Comparison of ENCODE assay signal across 8 cellular contexts in genomic region chr17:75525806-75526554, GRCh38. TPM values are rescaled to one million over a fixed set of nuclear protein-coding genes. Genes with fewer than 3 reads are reported as not detected.
DNase-seq lines count a peak whose midpoint lies in the region; ATAC-seq and TF ChIP-seq lines count a peak whose summit lies in the region.

No MANE protein-coding gene starts in this region.

- H3K4me1 ChIP-seq in HUES48 (ENCODE audit: control insufficient read depth, insufficient read depth, low read length), result peaks cover 4% of the 10 kb centered on the region; the same call in 1 of the 2 replicates

- peaks cover 4% of the 10 kb centered on the region; the same call in 1 of the 2 replicates for H3K27me3 ChIP-seq in HUES48 (ENCODE audit: control insufficient read depth, insufficient read depth, low read length)

- H3K4me1 Mint-ChIP-seq in mesothelial cell of epicardium, result peaks cover 9% of the 10 kb centered on the region

- no peaks in the 10 kb centered on the region for H3K9me3 Mint-ChIP-seq in mesothelial cell of epicardium

- H3K9me3 ChIP-seq in HUES48 (ENCODE audit: control insufficient read depth, insufficient read depth, low read length), result no peaks in the 10 kb centered on the region

- H3K27ac ChIP-seq in HUES48 (ENCODE audit: low read depth, low read length), result peak overlapping the region; percentile 55

- peak overlapping the region; percentile 56 for H3K27ac Mint-ChIP-seq in mesothelial cell of epicardium

- no peak for TF ChIP-seq CTCF in mesothelial cell of epicardium (IDR thresholded peaks at IDR 0.05; ENCODE audit: unreplicated experiment)

- H3K9ac ChIP-seq in HUES48 (ENCODE audit: low read depth, low read length), result peak overlapping the region; percentile 16; the same call in 1 of the 2 replicates

- DNase-seq in T47D (ENCODE audit: low read depth in 1 of 2, low spot score in 1 of 2) (peak; percentile 51 to 68), mesothelial cell of epicardium (ENCODE audit: low spot score in 2 of 2, unreplicated experiment in 2 of 2) (no peak), D341Med (ENCODE audit: low spot score) (no peak), NCI-H2107 treated with DMSO at 0.1 percent for 48 hours (lab: John Stamatoyannopoulos, UW; ENCODE audit: unreplicated experiment) (no peak)

- peak overlapping the region; percentile 65 for H3K4me3 Mint-ChIP-seq in mesothelial cell of epicardium

- ATAC-seq in GM18873 (IDR thresholded peaks at IDR 0.05; ENCODE audit: low FRiP score, unreplicated experiment), result peak; percentile 6
- ATAC-seq in HG03175 (IDR thresholded peaks at IDR 0.05; ENCODE audit: unreplicated experiment), result no peak
- ATAC-seq in HG02938 (IDR thresholded peaks at IDR 0.05; ENCODE audit: unreplicated experiment), result no peak

- in situ Hi-C loops in T47D (cut with HindIII; ENCODE audit: low pct_unique_long_range_greater_than_20kb, low sequenced_read_pairs), result no loop called here

- peaks cover 9% of the 10 kb centered on the region for H3K36me3 Mint-ChIP-seq in mesothelial cell of epicardium

- peaks cover 29% of the 10 kb centered on the region for H3K36me3 ChIP-seq in HUES48 (ENCODE audit: control insufficient read depth, insufficient read depth, low read length)

- peaks cover 12% of the 10 kb centered on the region for H3K27me3 Mint-ChIP-seq in mesothelial cell of epicardium (ENCODE audit: low read depth)

- peak overlapping the region; percentile 86 for H3K4me3 ChIP-seq in HUES48 (ENCODE audit: low read depth, low read length)

RNA-seq across cellular contexts. Expression of gene LLGL2, which starts 0.5 kb away (rescaled TPM):
- 29.8 to 33.1 TPM (median 31.9 TPM) in 3 replicates for total RNA-seq in mesothelial cell of epicardium

RNA-seq across cellular contexts. Expression of gene TSEN54, which starts 9.7 kb away (rescaled TPM):
- 27.2 to 31.8 TPM (median 31.8 TPM) in 3 replicates for total RNA-seq in mesothelial cell of epicardium

RNA-seq across cellular contexts. Expression of gene CASKIN2, which starts 10.6 kb away (rescaled TPM):
- total RNA-seq in mesothelial cell of epicardium, result 37.4 to 39.2 TPM (median 37.4 TPM) in 3 replicates

Comparison
In these comparisons a context has a peak if more than half of its experiments do, and no peak if none do; other contexts are left out.
1. DNase-seq: peak in T47D (2 of 2); none in mesothelial cell of epicardium (0 of 2), D341Med (single experiment) and NCI-H2107 treated with DMSO at 0.1 percent for 48 hours (single experiment).